In genomic region chrX:155349448-155349847, GRCh38 we compare ENCODE assay signal across 11 cellular contexts. TPM values are rescaled to one million over a fixed set of nuclear protein-coding genes. Genes with fewer than 3 reads are reported as not detected.
"Had no signal": no experiment of that assay in that cellular context is flagged by ENCODE, and none has a peak within 500 bp of the region (broad histone marks: within the 10 kb centered on the region; RNA-seq: fewer than 3 reads in every experiment).

No MANE protein-coding gene starts in this region.

RNA-seq across cellular contexts. Expression of gene F8A2, which starts 32.4 kb away (rescaled TPM):
- total RNA-seq: suprapubic skin, temporal lobe, testis, thyroid gland, upper lobe of right lung, ureter, urinary bladder, uterus, vagina had no signal
- polyA plus RNA-seq: stomach, thymus, urinary bladder had no signal
